In genomic region chr11:63937713-63938480, GRCh38 we compare ENCODE assay signal across 8 cellular contexts. TPM values are rescaled to one million over a fixed set of nuclear protein-coding genes. Genes with fewer than 3 reads are reported as not detected.
DNase-seq lines count a peak whose midpoint lies in the region; ATAC-seq, FAIRE-seq and TF ChIP-seq lines count a peak whose summit lies in the region.

No MANE protein-coding gene starts in this region.

- ATAC-seq in lung (ENCODE audit: insufficient read depth, low FRiP score), result no peak

- no peak for TF ChIP-seq POLR2A in H54 (IDR thresholded peaks at IDR 0.05; ENCODE audit: low read depth, low read length)
- no peak for TF ChIP-seq POLR2A in breast epithelium (IDR thresholded peaks at IDR 0.05)
- no peak for TF ChIP-seq POLR2A in vagina (IDR thresholded peaks at IDR 0.05)

- no peaks in the 10 kb centered on the region for H3K27me3 ChIP-seq in breast epithelium
- no peaks in the 10 kb centered on the region for H3K27me3 ChIP-seq in lung (ENCODE audit: control insufficient read depth, insufficient read depth)
- no peaks in the 10 kb centered on the region for H3K27me3 ChIP-seq in vagina

- intact Hi-C loops in breast epithelium (cut with DNase I; ENCODE audit: low total_unique reads), result loop anchor here (2.0 kb wide), 1 partner anchor 169 kb away; the partner anchor contains the start of gene ZFTA
- intact Hi-C loops in vagina (cut with DNase I), result no loop called here

- TF ChIP-seq CTCF in breast epithelium (IDR thresholded peaks at IDR 0.05), result no peak
- no peak for TF ChIP-seq CTCF in lung (IDR thresholded peaks at IDR 0.05; ENCODE audit: control extremely low read depth, extremely low read depth)
- TF ChIP-seq CTCF in vagina (IDR thresholded peaks at IDR 0.05), result no peak

- DNase-seq in NCI-H146 (lab: John Stamatoyannopoulos, UW), result peak; percentile 65
- DNase-seq in NCI-H146 treated with DMSO at 0.1 percent for 48 hours (lab: John Stamatoyannopoulos, UW; ENCODE audit: unreplicated experiment), result no peak
- DNase-seq in H54 (ENCODE audit: insufficient read length, low spot score), result peak; percentile 51
- DNase-seq in NCI-H1930 (lab: John Stamatoyannopoulos, UW), result peak; percentile 39 to 49
- DNase-seq in breast epithelium (ENCODE audit: low spot score in 2 of 2), result no peak
- no peak for DNase-seq in lung (ENCODE audit: low spot score)
- DNase-seq in vagina (ENCODE audit: extremely low spot score in 2 of 2), result no peak
- no peak for DNase-seq in SK-N-DZ (ENCODE audit: low spot score)

- no peak for FAIRE-seq in H54 (lab: Jason Lieb, UNC)

- peak overlapping the region; percentile 68 to 76 (median 74) for H3K4me3 ChIP-seq in breast epithelium
- H3K4me3 ChIP-seq in lung, result no peak overlapping the region
- peak overlapping the region; percentile 68 for H3K4me3 ChIP-seq in vagina

- no peaks in the 10 kb centered on the region for H3K36me3 ChIP-seq in breast epithelium
- no peaks in the 10 kb centered on the region for H3K36me3 ChIP-seq in lung (ENCODE audit: control insufficient read depth in 2 of 2, insufficient read depth in 2 of 2, low read length in 2 of 2)
- H3K36me3 ChIP-seq in vagina, result no peaks in the 10 kb centered on the region

- H3K4me1 ChIP-seq in breast epithelium, result peaks cover 0 to 4% of the 10 kb centered on the region in 2 donors
- H3K4me1 ChIP-seq in lung (ENCODE audit: control insufficient read depth in 2 of 2, insufficient read depth in 2 of 2, low read length in 2 of 2), result peaks cover 0 to 2% of the 10 kb centered on the region in 2 donors
- peaks cover 21% of the 10 kb centered on the region for H3K4me1 ChIP-seq in vagina

- H3K27ac ChIP-seq in breast epithelium, result peak overlapping the region; percentile 76 to 88
- H3K27ac ChIP-seq in lung (ENCODE audit: low read depth in 1 of 2, low read length in 1 of 2), result peak overlapping the region; percentile 50 to 70
- no peak overlapping the region for H3K27ac ChIP-seq in vagina

- no peaks in the 10 kb centered on the region for H3K9me3 ChIP-seq in breast epithelium
- H3K9me3 ChIP-seq in lung (ENCODE audit: control insufficient read depth in 2 of 2, insufficient read depth in 1 of 2, low read length in 1 of 2), result no peaks in the 10 kb centered on the region
- H3K9me3 ChIP-seq in vagina, result no peaks in the 10 kb centered on the region

- WGBS in lung, 2 donors, result 22 to 24% methylated on average over 30 of the region's 30 CpGs

RNA-seq across cellular contexts. Expression of gene NAA40, which starts 0.9 kb away (rescaled TPM):
- total RNA-seq in breast epithelium, result 10 to 100 TPM in 2 of 3 donors, 1 to 10 TPM in 1; 5.9 to 27.4 (median 19.7) TPM
- total RNA-seq in lung, result 10 to 100 TPM; 18.1 to 20.5 TPM
- polyA plus RNA-seq in lung, result 1 to 10 TPM; 9.2 to 9.6 TPM
- total RNA-seq in vagina, result 7.1 TPM
- polyA plus RNA-seq in SK-N-DZ (2014; cell fraction: cytosol; rRNA removed), result 65.1 and 69.4 TPM in 2 replicates
- polyA plus RNA-seq in SK-N-DZ (2014; cell fraction: nucleus; rRNA removed), result 88.4 and 112 TPM in 2 replicates

RNA-seq across cellular contexts. Expression of gene RCOR2, which starts 20.9 kb away (rescaled TPM):
- total RNA-seq in breast epithelium, result under 1 TPM; 0.16 to 0.33 (median 0.29) TPM
- total RNA-seq in lung, result 1 to 10 TPM; 1.4 to 1.6 TPM
- polyA plus RNA-seq in lung, result under 1 TPM; 0.16 to 0.37 TPM
- total RNA-seq in vagina, result not detected
- polyA plus RNA-seq in SK-N-DZ (2014; cell fraction: cytosol; rRNA removed), result 115 and 123 TPM in 2 replicates
- 163 and 172 TPM in 2 replicates for polyA plus RNA-seq in SK-N-DZ (2014; cell fraction: nucleus; rRNA removed)

RNA-seq across cellular contexts. Expression of gene COX8A, which starts 36.5 kb away (rescaled TPM):
- total RNA-seq in breast epithelium (100 to 1,000 TPM; 257 to 326 (median 293) TPM), lung (100 to 1,000 TPM; 149 to 362 TPM), vagina (383 TPM)
- 100 to 1,000 TPM; 666 to 779 TPM for polyA plus RNA-seq in lung
- 990 and 1,061 TPM in 2 replicates for polyA plus RNA-seq in SK-N-DZ (2014; cell fraction: cytosol; rRNA removed)
- 814 and 955 TPM in 2 replicates for polyA plus RNA-seq in SK-N-DZ (2014; cell fraction: nucleus; rRNA removed)

RNA-seq across cellular contexts. Expression of gene OTUB1, which starts 48.3 kb away (rescaled TPM):
- total RNA-seq in breast epithelium (10 to 100 TPM; 50.9 to 81.4 (median 79.3) TPM), lung (10 to 100 TPM; 40.8 to 72.2 TPM), vagina (85.0 TPM)
- 10 to 100 TPM; 72.5 to 95.2 TPM for polyA plus RNA-seq in lung
- polyA plus RNA-seq in SK-N-DZ (2014; cell fraction: cytosol; rRNA removed), result 59.8 and 70.2 TPM in 2 replicates
- 160 and 166 TPM in 2 replicates for polyA plus RNA-seq in SK-N-DZ (2014; cell fraction: nucleus; rRNA removed)

Comparison
In these comparisons a context has a peak if more than half of its experiments do, and no peak if none do; other contexts are left out.
1. DNase-seq: peak in NCI-H146 (single experiment), H54 (single experiment) and NCI-H1930 (2 of 2); none in NCI-H146 treated with DMSO at 0.1 percent for 48 hours (single experiment), breast epithelium (0 of 2), lung (single experiment), vagina (0 of 2) and SK-N-DZ (single experiment).